Comparison of ENCODE assay signal across 10 cellular contexts in the genomic region with DNA sequence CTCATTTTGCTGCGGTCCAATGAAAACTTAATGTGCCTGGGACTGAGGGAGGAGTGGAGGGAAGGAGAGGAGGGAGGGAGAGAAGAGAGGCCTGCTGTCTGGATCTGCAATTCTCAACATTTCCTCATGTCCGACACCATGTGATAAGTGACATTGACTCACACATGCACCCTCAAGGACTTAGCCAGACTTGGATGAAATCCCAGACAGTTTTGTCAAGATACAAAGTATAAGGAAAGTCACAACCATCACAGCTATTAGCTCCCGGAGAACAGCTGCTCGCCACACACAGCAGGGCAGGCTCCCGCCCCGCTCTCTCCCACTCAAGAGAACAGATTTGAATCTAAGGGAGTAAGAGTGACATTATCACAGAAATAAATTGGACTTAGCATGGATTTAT. TPM values are rescaled to one million over a fixed set of nuclear protein-coding genes. Genes with fewer than 3 reads are reported as not detected.
DNase-seq lines count a peak whose midpoint lies in the region; ATAC-seq and TF ChIP-seq lines count a peak whose summit lies in the region.
"Had no signal": no experiment of that assay in that cellular context is flagged by ENCODE, and none has a peak within 500 bp of the region (broad histone marks: within the 10 kb centered on the region; RNA-seq: fewer than 3 reads in every experiment).

No MANE protein-coding gene starts in this region.

- H3K4me1 ChIP-seq in GM23248 (ENCODE audit: insufficient read depth) (peaks cover 18% of the 10 kb centered on the region), right atrium auricular region (peaks cover 0 to 62% of the 10 kb centered on the region in 2 donors), spleen (peaks cover 12 to 43% (median 30%) of the 10 kb centered on the region in 6 donors), HAP-1 (peaks cover 4% of the 10 kb centered on the region; the same call in 1 of the 2 replicates)

- peak overlapping the region; percentile 28; the same call in 1 of the 2 replicates for H2AFZ ChIP-seq in GM23248

- no peaks in the 10 kb centered on the region for H3K27me3 ChIP-seq in GM23248 (replicated peaks; ENCODE audit: insufficient read depth)
- H3K27me3 ChIP-seq in right atrium auricular region, result no peaks in the 10 kb centered on the region
- no peaks in the 10 kb centered on the region for H3K27me3 ChIP-seq in spleen (replicated peaks in 1 of 7)
- no peaks in the 10 kb centered on the region for H3K27me3 ChIP-seq in HAP-1 (ENCODE audit: low read depth)
- H3K27me3 ChIP-seq: neutrophil had no signal

- peak overlapping the region; percentile 50 for H3K27ac ChIP-seq in GM23248
- peak overlapping the region; percentile 81 to 93 for H3K27ac ChIP-seq in right atrium auricular region
- peak overlapping the region in 7 of 8 donors; percentile 49 to 77 (median 73) for H3K27ac ChIP-seq in spleen
- H3K27ac ChIP-seq: neutrophil had no signal

- in situ Hi-C loops in GM23248 (cut with MboI), result no loop called here
- in situ Hi-C loops in GM13977 (cut with MboI; ENCODE audit: low pct_unique_long_range_greater_than_20kb, low sequenced_read_pairs, unreplicated experiment), result no loop called here
- in situ Hi-C loops in HAP-1 (cut with MboI; ENCODE audit: low sequenced_read_pairs), result no loop called here

- H3K4me3 ChIP-seq in GM23248 (no peak overlapping the region), right atrium auricular region (no peak overlapping the region), spleen (no peak overlapping the region), HAP-1 (no peak overlapping the region)

- peaks cover 8% of the 10 kb centered on the region for H3K79me2 ChIP-seq in GM23248 (ENCODE audit: insufficient read depth)

- H3K9me3 ChIP-seq in GM23248 (ENCODE audit: low read depth) (no peaks in the 10 kb centered on the region), right atrium auricular region (no peaks in the 10 kb centered on the region), spleen (no peaks in the 10 kb centered on the region), HAP-1 (no peaks in the 10 kb centered on the region)
- H3K9me3 ChIP-seq: neutrophil had no signal

- TF ChIP-seq CTCF in right atrium auricular region (IDR thresholded peaks at IDR 0.05), result no peak
- no peak for TF ChIP-seq CTCF in spleen (IDR thresholded peaks at IDR 0.05 in 8 of 11, conservative IDR thresholded peaks at IDR 0.05 in 3 of 11)
- no peak for TF ChIP-seq CTCF in GM13977 (IDR thresholded peaks at IDR 0.05; ENCODE audit: extremely low read depth, insufficient read depth, missing control alignments)

- intact Hi-C loops in spleen (cut with DNase I; ENCODE audit: low total_unique reads), result no loop called here

- H3K36me3 ChIP-seq in GM23248 (ENCODE audit: low read depth) (no peaks in the 10 kb centered on the region), right atrium auricular region (no peaks in the 10 kb centered on the region), spleen (peaks cover 0 to 16% (median 7%) of the 10 kb centered on the region in 6 donors), HAP-1 (replicated peaks) (no peaks in the 10 kb centered on the region)

- WGBS in GM23248 (ENCODE audit: low coverage in 1 of 2, low lambda C conversion rate in 2 of 2, missing lambda C conversion rate in 2 of 2), 2 experiments, result 17 to 18% methylated on average over 6 of the region's 6 CpGs
- WGBS in spleen, 5 donors, result 52 to 75% (median 62%) methylated on average over 6 of the region's 6 CpGs

- H3K4me2 ChIP-seq in GM23248 (ENCODE audit: unreplicated experiment), result peak overlapping the region; percentile 29

- H3K9me2 ChIP-seq in GM23248 (ENCODE audit: insufficient read depth), result no peaks in the 10 kb centered on the region

- H4K20me1 ChIP-seq in GM23248 (ENCODE audit: insufficient read depth), result no peaks in the 10 kb centered on the region

- peaks cover 13% of the 10 kb centered on the region for H3F3A ChIP-seq in GM23248 (ENCODE audit: insufficient read depth)

- no peak for TF ChIP-seq POLR2A in spleen (IDR thresholded peaks at IDR 0.05)

- ATAC-seq in HG03039 (IDR thresholded peaks at IDR 0.05; ENCODE audit: unreplicated experiment), result no peak
- ATAC-seq in HG03159 (IDR thresholded peaks at IDR 0.05; ENCODE audit: unreplicated experiment), result no peak

- DNase-seq in GM23248, result peak; percentile 96
- DNase-seq in amniotic epithelial cell (ENCODE audit: low read depth), result peak; percentile 93
- DNase-seq in right atrium auricular region (ENCODE audit: low spot score), result peak; percentile 77
- no peak for DNase-seq in spleen
- no peak for DNase-seq in GM13977 (ENCODE audit: low spot score)
- DNase-seq in HAP-1 (ENCODE audit: low spot score in 2 of 2), result no peak
- DNase-seq: activated naive CD8-positive, alpha-beta T cell treated with anti-CD3 and anti-CD28 coated beads, Interleukin-2, amount 10 ng/mL, durations not matched to agents 7 days and 5 days had no signal

- H3K9ac ChIP-seq in GM23248, result peak overlapping the region; percentile 31

RNA-seq across cellular contexts. Expression of a gene that starts 5.5 kb away (rescaled TPM):
- total RNA-seq in GM23248 (2014; rRNA removed; shearing (Covaris generic)), result 11.6 and 18.9 TPM in 2 replicates
- polyA plus RNA-seq in GM23248 (2016; fragmentation: Nextera tagmentation; extraction: Ambion mirVana) (14.2 and 16.7 TPM in 2 replicates), spleen (10 to 100 TPM in 2 of 3 donors, 1 to 10 TPM in 1; 8.6 to 16.2 (median 10.6) TPM)
- total RNA-seq in right atrium auricular region (10 to 100 TPM; 12.3 TPM), spleen (10 to 100 TPM; 10.4 to 17.6 (median 13.9) TPM)

RNA-seq across cellular contexts. Expression of a gene that starts 32.6 kb away (rescaled TPM):
- total RNA-seq in GM23248 (2014; rRNA removed; shearing (Covaris generic)), result 142 and 146 TPM in 2 replicates
- polyA plus RNA-seq in GM23248 (2016; fragmentation: Nextera tagmentation; extraction: Ambion mirVana), result 47.9 and 51.2 TPM in 2 replicates
- 100 to 1,000 TPM; 155 to 252 TPM for total RNA-seq in right atrium auricular region
- 100 to 1,000 TPM; 204 to 455 (median 220) TPM for total RNA-seq in spleen
- polyA plus RNA-seq in spleen, result 10 to 100 TPM; 35.4 to 86.5 (median 38.9) TPM

RNA-seq across cellular contexts. Expression of a gene that starts 55.4 kb away (rescaled TPM):
- total RNA-seq in GM23248 (2014; rRNA removed; shearing (Covaris generic)), result 2.7 and 4.2 TPM in 2 replicates
- polyA plus RNA-seq in GM23248 (2016; fragmentation: Nextera tagmentation; extraction: Ambion mirVana), result 0.99 TPM in 2 replicates
- total RNA-seq in right atrium auricular region, result 10 to 100 TPM; 18.0 to 24.6 TPM
- total RNA-seq in spleen, result 10 to 100 TPM in 1 of 7 donors, 1 to 10 TPM in 6; 3.8 to 11.5 (median 5.0) TPM
- polyA plus RNA-seq in spleen, result 1 to 10 TPM in 1 of 3 donors, under 1 TPM in 2; 0.24 to 1.2 (median 0.53) TPM

Comparison
In these comparisons a context has a peak if more than half of its experiments do, and no peak if none do; other contexts are left out.
1. DNase-seq: peak in GM23248 (single experiment), amniotic epithelial cell (single experiment) and right atrium auricular region (single experiment); none in spleen (single experiment), GM13977 (single experiment) and HAP-1 (0 of 2).
2. Peak in every context shown above with its lines, with median percentiles within 50 percentile points of each other: H3K27ac ChIP-seq.